ENCODE assay signal across 8 cellular contexts in genomic region chr14:78448483-78449094, GRCh38.
DNase-seq lines count a peak whose midpoint lies in the region; ATAC-seq and TF ChIP-seq lines count a peak whose summit lies in the region.

No MANE protein-coding gene starts in this region.

- ATAC-seq in GM19455 (IDR thresholded peaks at IDR 0.05; ENCODE audit: unreplicated experiment) (peak; percentile 81), HG03469 (IDR thresholded peaks at IDR 0.05; ENCODE audit: unreplicated experiment) (no peak)

- no peaks in the 10 kb centered on the region for H3K27me3 Mint-ChIP-seq in chondrocyte (ENCODE audit: low read depth)

- no peaks in the 10 kb centered on the region for H3K4me1 Mint-ChIP-seq in chondrocyte (ENCODE audit: low read depth)

- DNase-seq in DMS 273 (lab: John Stamatoyannopoulos, UW; ENCODE audit: unreplicated experiment) (peak; percentile 69), DMS 273 treated with DMSO at 0.1 percent for 48 hours (lab: John Stamatoyannopoulos, UW) (no peak), HT-29 (ENCODE audit: low spot score) (peak; percentile 56), OCI-M1 (lab: John Stamatoyannopoulos, UW) (peak; percentile 45), chondrocyte (ENCODE audit: low spot score) (no peak), midbrain (lab: John Stamatoyannopoulos, UW) (peak; percentile 75)

- no peaks in the 10 kb centered on the region for H3K36me3 Mint-ChIP-seq in chondrocyte (ENCODE audit: low read depth)

- no peaks in the 10 kb centered on the region for H3K9me3 Mint-ChIP-seq in chondrocyte (ENCODE audit: low read depth)

- peak; percentile 74 for TF ChIP-seq CTCF in chondrocyte (IDR thresholded peaks at IDR 0.05)

- H3K27ac Mint-ChIP-seq in chondrocyte (ENCODE audit: unreplicated experiment), result no peak overlapping the region

- H3K4me3 Mint-ChIP-seq in chondrocyte (ENCODE audit: unreplicated experiment), result no peak overlapping the region

Comparison
In these comparisons a context has a peak if more than half of its experiments do, and no peak if none do; other contexts are left out.
1. DNase-seq: peak in DMS 273 (single experiment), HT-29 (single experiment), OCI-M1 (single experiment) and midbrain (single experiment); none in DMS 273 treated with DMSO at 0.1 percent for 48 hours (single experiment) and chondrocyte (single experiment).